In genomic region chr12:15710860-15711510, GRCh38 we compare ENCODE assay signal across 26 cellular contexts.
"Had no signal": no experiment of that assay in that cellular context is flagged by ENCODE, and none has a peak within 500 bp of the region (broad histone marks: within the 10 kb centered on the region; RNA-seq: fewer than 3 reads in every experiment).

No MANE protein-coding gene starts in this region.

- H3K4me1 Mint-ChIP-seq: activated B cell treated with CpG ODN at 0.5 μM for 24 hours; activated naive CD8-positive, alpha-beta T cell treated with anti-CD3 and anti-CD28 coated beads for 36 hours had no signal

- H3K27me3 ChIP-seq: esophagus squamous epithelium, neural progenitor cell, testis, upper lobe of right lung had no signal

- H3K4me3 Mint-ChIP-seq: activated B cell treated with CpG ODN at 0.5 μM for 24 hours; activated CD4-positive, alpha-beta memory T cell treated with anti-CD3 and anti-CD28 coated beads, Interleukin-2, amount 10 ng/mL, durations not matched to agents 7 days and 5 days; activated CD8-positive, alpha-beta memory T cell treated with anti-CD3 and anti-CD28 coated beads, Interleukin-2, amount 10 ng/mL, durations not matched to agents 7 days and 5 days; activated naive CD8-positive, alpha-beta T cell treated with anti-CD3 and anti-CD28 coated beads for 36 hours; effector memory CD8-positive, alpha-beta T cell; naive thymus-derived CD4-positive, alpha-beta T cell; neural progenitor cell; stimulated activated naive CD8-positive, alpha-beta T cell treated with anti-CD3 and anti-CD28 coated beads, Interleukin-15, amount 100 ng/mL, for 72 hours had no signal

- H3K4me1 ChIP-seq: psoas muscle had no signal

- H3K9me3 Mint-ChIP-seq: activated B cell treated with CpG ODN at 0.5 μM for 24 hours; activated CD4-positive, alpha-beta memory T cell treated with anti-CD3 and anti-CD28 coated beads, Interleukin-2, amount 10 ng/mL, durations not matched to agents 7 days and 5 days; activated naive CD8-positive, alpha-beta T cell treated with anti-CD3 and anti-CD28 coated beads for 36 hours; naive thymus-derived CD4-positive, alpha-beta T cell; stimulated activated naive CD8-positive, alpha-beta T cell treated with anti-CD3 and anti-CD28 coated beads, Interleukin-15, amount 100 ng/mL, for 72 hours had no signal

- H3K36me3 ChIP-seq: esophagus squamous epithelium, neural progenitor cell, upper lobe of right lung had no signal

- ATAC-seq: activated CD8-positive, alpha-beta memory T cell treated with anti-CD3 and anti-CD28 coated beads, Interleukin-2, amount 10 ng/mL, durations not matched to agents 7 days and 5 days; effector memory CD8-positive, alpha-beta T cell; left cardiac atrium; naive thymus-derived CD4-positive, alpha-beta T cell; psoas muscle; right cardiac atrium; stimulated activated naive CD8-positive, alpha-beta T cell treated with anti-CD3 and anti-CD28 coated beads, Interleukin-15, amount 100 ng/mL, for 72 hours; upper lobe of right lung had no signal

- H3K4me3 ChIP-seq: lung, neural progenitor cell, psoas muscle, skin epidermis, testis, upper lobe of right lung had no signal

- FAIRE-seq: islet of Langerhans had no signal

- DNase-seq: activated B cell treated with CpG ODN at 0.5 μM for 24 hours; activated CD4-positive, alpha-beta memory T cell treated with anti-CD3 and anti-CD28 coated beads, Interleukin-2, amount 10 ng/mL, durations not matched to agents 7 days and 5 days; activated CD4-positive, alpha-beta T cell treated with anti-CD3 and anti-CD28 coated beads for 4 hours; activated CD8-positive, alpha-beta memory T cell treated with anti-CD3 and anti-CD28 coated beads, Interleukin-2, amount 10 ng/mL, durations not matched to agents 7 days and 5 days; activated naive CD4-positive, alpha-beta T cell; activated naive CD8-positive, alpha-beta T cell treated with anti-CD3 and anti-CD28 coated beads for 36 hours; amniotic stem cell; dermis blood vessel endothelial cell; effector memory CD8-positive, alpha-beta T cell; esophagus squamous epithelium; hippocampal formation; left cardiac atrium; midbrain; naive thymus-derived CD4-positive, alpha-beta T cell; psoas muscle; right cardiac atrium; stimulated activated CD4-positive, alpha-beta T cell treated with anti-CD3 and anti-CD28 coated beads, Interleukin-15, amount 100 ng/mL, for 24 hours; stimulated activated CD4-positive, alpha-beta T cell treated with anti-CD3 and anti-CD28 coated beads, Interleukin-4, amount 100 ng/mL, for 1 hour; stimulated activated naive CD8-positive, alpha-beta T cell treated with anti-CD3 and anti-CD28 coated beads, Interleukin-15, amount 100 ng/mL, for 72 hours; T-helper 9 cell; testis; upper lobe of right lung had no signal

- H3K36me3 Mint-ChIP-seq: activated CD8-positive, alpha-beta memory T cell treated with anti-CD3 and anti-CD28 coated beads, Interleukin-2, amount 10 ng/mL, durations not matched to agents 7 days and 5 days; activated naive CD8-positive, alpha-beta T cell treated with anti-CD3 and anti-CD28 coated beads for 36 hours had no signal

- H3K27me3 Mint-ChIP-seq: activated B cell treated with CpG ODN at 0.5 μM for 24 hours had no signal

- H3K27ac Mint-ChIP-seq: activated B cell treated with CpG ODN at 0.5 μM for 24 hours; activated CD4-positive, alpha-beta memory T cell treated with anti-CD3 and anti-CD28 coated beads, Interleukin-2, amount 10 ng/mL, durations not matched to agents 7 days and 5 days; activated CD8-positive, alpha-beta memory T cell treated with anti-CD3 and anti-CD28 coated beads, Interleukin-2, amount 10 ng/mL, durations not matched to agents 7 days and 5 days; activated naive CD8-positive, alpha-beta T cell treated with anti-CD3 and anti-CD28 coated beads for 36 hours; effector memory CD8-positive, alpha-beta T cell; naive thymus-derived CD4-positive, alpha-beta T cell; neural progenitor cell; stimulated activated naive CD8-positive, alpha-beta T cell treated with anti-CD3 and anti-CD28 coated beads, Interleukin-15, amount 100 ng/mL, for 72 hours had no signal

- H3K9me3 ChIP-seq: esophagus squamous epithelium, psoas muscle, testis, upper lobe of right lung had no signal

- H3K27ac ChIP-seq: esophagus squamous epithelium, neural progenitor cell, psoas muscle, skin epidermis, testis, upper lobe of right lung had no signal
